In the genomic region with DNA sequence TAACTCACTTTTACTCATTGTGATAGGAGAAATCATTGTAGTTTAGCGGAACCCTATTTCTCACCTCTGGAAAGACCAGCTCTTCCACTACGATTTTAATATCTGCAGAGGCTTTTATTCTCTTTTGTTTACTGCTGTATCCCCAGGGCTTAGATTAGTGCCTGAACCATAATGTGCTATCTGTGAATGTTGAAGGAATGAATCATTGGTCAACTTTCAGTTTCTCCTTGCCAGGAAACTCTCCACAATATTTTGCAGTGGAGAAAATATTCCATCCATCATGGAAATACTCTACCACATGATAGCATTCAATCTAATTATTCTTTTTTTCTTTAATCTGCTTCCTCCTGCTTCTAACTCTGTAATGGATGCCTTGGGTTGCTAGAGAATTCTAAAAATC, we compare ENCODE assay signal across 20 cellular contexts.
DNase-seq lines count a peak whose midpoint lies in the region; ATAC-seq and TF ChIP-seq lines count a peak whose summit lies in the region.
"Had no signal": no experiment of that assay in that cellular context is flagged by ENCODE, and none has a peak within 500 bp of the region (broad histone marks: within the 10 kb centered on the region; RNA-seq: fewer than 3 reads in every experiment).

No MANE protein-coding gene starts in this region.

- no peaks in the 10 kb centered on the region for H3K79me2 ChIP-seq in PC-3 (ENCODE audit: low read length)

- no peaks in the 10 kb centered on the region for H3K9me2 ChIP-seq in PC-3 (replicated peaks; ENCODE audit: low read length)

- H3K36me3 ChIP-seq in PC-3 (ENCODE audit: low read depth, low read length) (no peaks in the 10 kb centered on the region), left lung (no peaks in the 10 kb centered on the region)
- H3K36me3 ChIP-seq: colonic mucosa, SJSA1 had no signal

- H3K9ac ChIP-seq in PC-3 (ENCODE audit: low read length): no peak overlapping the region

- no peak overlapping the region for H3K4me3 ChIP-seq in PC-3 (ENCODE audit: low read length)
- no peak overlapping the region for H3K4me3 ChIP-seq in cardiac fibroblast (replicated peaks in 1 of 2; ENCODE audit: low read depth in 2 of 2, low read length in 2 of 2)
- no peak overlapping the region for H3K4me3 ChIP-seq in left lung
- H3K4me3 ChIP-seq: body of pancreas, colonic mucosa, lung, SJSA1 had no signal

- H3K27ac ChIP-seq in PC-3 (ENCODE audit: low read length): peak overlapping the region; percentile 43
- no peak overlapping the region for H3K27ac ChIP-seq in left lung
- H3K27ac ChIP-seq: body of pancreas, colonic mucosa, HL-60, SJSA1 had no signal

- H2AFZ ChIP-seq in PC-3 (ENCODE audit: low read length): no peak overlapping the region

- no TSS peak for BruUV-seq in PC-3 (replicated peaks; lab: Mats Ljungman, UMichigan)

- DNase-seq in A172 (ENCODE audit: low spot score): peak; percentile 47
- DNase-seq in PC-3: peak; percentile 26
- peak; percentile 50 to 62 for DNase-seq in cardiac fibroblast (ENCODE audit: low read depth in 2 of 2)
- DNase-seq in iris pigment epithelial cell (ENCODE audit: low read depth): peak; percentile 69
- DNase-seq in NCI-H1436 (lab: John Stamatoyannopoulos, UW): no peak
- DNase-seq in left lung: no peak
- no peak for DNase-seq in activated CD8-positive, alpha-beta memory T cell treated with anti-CD3 and anti-CD28 coated beads for 24 hours
- DNase-seq: 8988T; activated CD4-positive, alpha-beta T cell treated with anti-CD3 and anti-CD28 coated beads, Interleukin-2, amount 10 ng/mL, durations not matched to agents 24 days and 14 days; activated CD8-positive, alpha-beta memory T cell treated with anti-CD3 and anti-CD28 coated beads, Interleukin-2, amount 10 ng/mL, durations not matched to agents 7 days and 5 days; body of pancreas; Caco-2; colonic mucosa; DND-41; IMR-90; NCI-H2081 treated with DMSO at 0.1 percent for 48 hours had no signal

- no peaks in the 10 kb centered on the region for H3F3A ChIP-seq in PC-3 (ENCODE audit: low read length, unreplicated experiment)

- POLR2A ChIA-PET in PC-3 (lab: Charles Lee; ENCODE audit: unreplicated experiment): no interaction called here

- peak; percentile 65 for ATAC-seq in PC-3
- ATAC-seq in left lung: no peak
- no peak for ATAC-seq in HG03521 (IDR thresholded peaks at IDR 0.05; ENCODE audit: unreplicated experiment)
- ATAC-seq: activated CD8-positive, alpha-beta memory T cell treated with anti-CD3 and anti-CD28 coated beads, Interleukin-2, amount 10 ng/mL, durations not matched to agents 7 days and 5 days; body of pancreas had no signal

- H3K4me1 ChIP-seq in PC-3 (ENCODE audit: insufficient read depth, low read length) (peaks cover 6% of the 10 kb centered on the region; the same call in 1 of the 2 replicates), left lung (no peaks in the 10 kb centered on the region)
- H3K4me1 ChIP-seq: body of pancreas, Caco-2, colonic mucosa, SJSA1 had no signal

- H3K9me3 ChIP-seq in PC-3 (ENCODE audit: low read length) (no peaks in the 10 kb centered on the region), left lung (peaks cover 0 to 3% of the 10 kb centered on the region in 2 donors)
- H3K9me3 ChIP-seq: body of pancreas, Caco-2, colonic mucosa, SJSA1 had no signal

- no peak for TF ChIP-seq CTCF in PC-3 (conservative IDR thresholded peaks at IDR 0.05; ENCODE audit: low read depth, low read length)
- TF ChIP-seq CTCF in cardiac fibroblast (IDR thresholded peaks at IDR 0.05; ENCODE audit: low read depth, low read length): no peak
- TF ChIP-seq CTCF in left lung (IDR thresholded peaks at IDR 0.05): no peak

- H3K27me3 ChIP-seq in PC-3 (ENCODE audit: low read length) (no peaks in the 10 kb centered on the region), left lung (no peaks in the 10 kb centered on the region)
- H3K27me3 ChIP-seq: body of pancreas, colonic mucosa, SJSA1 had no signal

- no peaks in the 10 kb centered on the region for H4K20me1 ChIP-seq in PC-3 (ENCODE audit: low read length)

- no peak overlapping the region for H3K4me2 ChIP-seq in PC-3 (ENCODE audit: low read length)

- intact Hi-C loops in PC-3 (cut with micrococcal nuclease): no loop called here
- intact Hi-C loops in left lung (cut with DNase I): no loop called here

- CTCF ChIA-PET in PC-3 (lab: Charles Lee): no interaction called here

Comparison
In these comparisons a context has a peak if more than half of its experiments do, and no peak if none do; other contexts are left out.
1. DNase-seq: peak in A172 (single experiment), PC-3 (single experiment), cardiac fibroblast (2 of 2) and iris pigment epithelial cell (single experiment); none in NCI-H1436 (single experiment), left lung (0 of 2) and activated CD8-positive, alpha-beta memory T cell treated with anti-CD3 and anti-CD28 coated beads for 24 hours (single experiment).